8 cellular contexts compared by ENCODE assay signal in the genomic region with DNA sequence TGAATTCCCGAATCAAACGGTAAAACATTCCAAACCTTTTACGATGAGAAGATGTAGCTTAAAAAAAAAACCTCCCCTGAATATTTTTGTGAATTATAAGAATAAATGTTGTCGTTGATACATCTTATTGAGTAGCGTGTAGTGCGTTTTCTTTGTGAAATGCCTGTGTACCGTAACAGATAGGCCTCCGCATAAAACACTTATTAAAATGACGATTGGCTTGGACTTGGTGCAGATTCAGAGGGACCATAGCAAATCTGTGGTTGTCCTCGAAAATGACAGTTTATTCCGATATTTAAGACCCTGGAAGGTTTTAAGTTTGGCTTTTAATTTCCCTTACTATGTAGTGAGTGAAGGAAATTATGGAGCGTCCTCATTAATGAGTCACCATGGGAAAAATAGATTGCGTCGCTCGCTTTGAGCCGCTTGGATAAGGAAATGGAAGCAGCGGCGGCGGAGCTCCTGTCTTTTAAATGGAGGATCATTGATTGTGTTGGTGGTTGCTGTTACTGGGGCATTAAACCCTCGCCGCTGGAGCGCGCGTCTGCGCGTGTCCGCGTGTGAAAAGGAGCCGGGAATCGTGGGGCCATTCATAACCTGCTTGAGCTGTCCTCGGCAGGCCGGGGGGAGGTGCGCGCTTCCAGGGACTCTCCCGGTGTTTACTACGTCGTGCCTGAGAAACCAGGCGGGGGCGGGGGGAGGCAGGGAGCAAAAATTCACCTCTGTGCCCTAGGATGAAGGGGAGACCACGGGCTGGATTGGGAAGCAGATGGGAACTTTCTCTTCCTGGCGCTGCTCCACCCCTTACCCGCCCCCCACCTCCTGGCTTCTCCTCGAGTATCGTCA. TPM values are rescaled to one million over a fixed set of nuclear protein-coding genes. Genes with fewer than 3 reads are reported as not detected.
DNase-seq lines count a peak whose midpoint lies in the region; ATAC-seq and TF ChIP-seq lines count a peak whose summit lies in the region.

No MANE protein-coding gene starts in this region.

- intact Hi-C loops in mucosa of descending colon (cut with DNase I, micrococcal nuclease): no loop called here

- no peaks in the 10 kb centered on the region for H3K27me3 ChIP-seq in HUES6 (ENCODE audit: control insufficient read depth, insufficient read depth, low read length)

- TF ChIP-seq CTCF in epithelial cell of esophagus (IDR thresholded peaks at IDR 0.05; ENCODE audit: insufficient read depth, low read depth, low read length, missing control alignments): no peak
- TF ChIP-seq CTCF in mucosa of descending colon (IDR thresholded peaks at IDR 0.05): no peak

- no peaks in the 10 kb centered on the region for H3K9me3 ChIP-seq in HUES6 (ENCODE audit: control insufficient read depth, insufficient read depth, low read depth, low read length)
- H3K9me3 ChIP-seq in mucosa of descending colon: no peaks in the 10 kb centered on the region

- H3K4me3 ChIP-seq in HUES6 (ENCODE audit: low read depth, low read length) (peak overlapping the region; percentile 67), epithelial cell of esophagus (ENCODE audit: low read length) (peak overlapping the region; percentile 98), mucosa of descending colon (peak overlapping the region; percentile 85)

- ATAC-seq in mucosa of descending colon (peak; percentile 48), HG03432 (IDR thresholded peaks at IDR 0.05; ENCODE audit: unreplicated experiment) (no peak)

- no peaks in the 10 kb centered on the region for H3K36me3 ChIP-seq in HUES6 (ENCODE audit: control insufficient read depth, insufficient read depth, low read length)
- H3K36me3 ChIP-seq in mucosa of descending colon (ENCODE audit: low read depth): no peaks in the 10 kb centered on the region

- peak overlapping the region; percentile 72 for H3K27ac ChIP-seq in HUES6 (ENCODE audit: low read depth, low read length)

- peak overlapping the region; percentile 89 for H3K9ac ChIP-seq in HUES6 (ENCODE audit: low read length)

- H3K4me1 ChIP-seq in HUES6 (ENCODE audit: control insufficient read depth, insufficient read depth, low read length) (peaks cover 11% of the 10 kb centered on the region), mucosa of descending colon (ENCODE audit: low read depth) (peaks cover 23% of the 10 kb centered on the region)

- peak; percentile 90 for DNase-seq in CD1c-positive myeloid dendritic cell (ENCODE audit: extremely low spot score)
- peak; percentile 56 for DNase-seq in NOMO-1 treated with dmso at 0.1 percent for 144 hours (lab: John Stamatoyannopoulos, UW; ENCODE audit: unreplicated experiment)
- DNase-seq in activated T-cell treated with anti-CD3 and anti-CD28 coated beads for 24 hours (ENCODE audit: low read depth): peak; percentile 56
- DNase-seq in epithelial cell of esophagus (ENCODE audit: low read depth): peak; percentile 91
- peak; percentile 88 to 90 (median 90) for DNase-seq in mucosa of descending colon
- DNase-seq in stimulated activated CD8-positive, alpha-beta memory T cell treated with anti-CD3 and anti-CD28 coated beads, Interleukin-4, amount 100 ng/mL, for 24 hours (ENCODE audit: low read depth): peak; percentile 48

RNA-seq across cellular contexts. Expression of a gene that starts 1.6 kb away (rescaled TPM):
- total RNA-seq in mucosa of descending colon: 10 to 100 TPM; 48.7 to 60.3 (median 50.6) TPM

RNA-seq across cellular contexts. Expression of a gene that starts 41.7 kb away (rescaled TPM):
- 1 to 10 TPM; 1.7 to 2.4 (median 2.1) TPM for total RNA-seq in mucosa of descending colon
